8 cellular contexts compared by ENCODE assay signal in genomic region chr10:79826496-79827215, GRCh38. TPM values are rescaled to one million over a fixed set of nuclear protein-coding genes. Genes with fewer than 3 reads are reported as not detected.
DNase-seq lines count a peak whose midpoint lies in the region; ATAC-seq and TF ChIP-seq lines count a peak whose summit lies in the region.
"Not testable (repeated sequence)": the region's sequence is repeated elsewhere in the genome, so short reads cannot be mapped to it uniquely, and the experiment has no call there.

NUTM2E (plus strand) TSS chr10:79826739; CDS start chr10:79841741, 15,002 bp downstream.

- not testable (repeated sequence) for H3K27me3 ChIP-seq in lung (ENCODE audit: control insufficient read depth, insufficient read depth)

- peak within 1 kb of the TSS; percentile 67 for H3K27ac ChIP-seq in C4-2B
- H3K27ac ChIP-seq in lung (ENCODE audit: low read depth in 1 of 2, low read length in 1 of 2) = peak within 1 kb of the TSS; percentile 91 to 96

- H3K4me3 ChIP-seq in lung = peak within 1 kb of the TSS; percentile 58

- ATAC-seq in GM19397 (IDR thresholded peaks at IDR 0.05; ENCODE audit: unreplicated experiment) (peak; percentile 96), HG03457 (IDR thresholded peaks at IDR 0.05; ENCODE audit: unreplicated experiment) (peak; percentile 86), lung (ENCODE audit: insufficient read depth, low FRiP score) (peak; percentile 97)

- TF ChIP-seq CTCF in C4-2B (conservative IDR thresholded peaks at IDR 0.05); lung (IDR thresholded peaks at IDR 0.05; ENCODE audit: control extremely low read depth, extremely low read depth): not testable (repeated sequence)

- peak; percentile 81 for DNase-seq in NCI-H82 (lab: John Stamatoyannopoulos, UW)
- DNase-seq in activated CD8-positive, alpha-beta memory T cell treated with anti-CD3 and anti-CD28 coated beads for 4 hours (ENCODE audit: low read depth in 2 of 2) = peak; percentile 52 to 56
- peak; percentile 72 for DNase-seq in effector CD8-positive, alpha-beta T cell (lab: John Stamatoyannopoulos, UW)
- DNase-seq in lung (ENCODE audit: low spot score) = peak; percentile 80
- peak; percentile 71 for DNase-seq in stimulated activated CD4-positive, alpha-beta T cell treated with anti-CD3 and anti-CD28 coated beads, Interleukin-4, amount 100 ng/mL, for 1 hour

- not testable (repeated sequence) for H3K4me1 ChIP-seq in lung (ENCODE audit: control insufficient read depth in 2 of 2, insufficient read depth in 2 of 2, low read length in 2 of 2)

- 0 to 1% methylated on average over 56 to 74 of the region's 78 CpGs for WGBS in lung, 2 donors

- not testable (repeated sequence) for H3K9me3 ChIP-seq in lung (ENCODE audit: control insufficient read depth in 2 of 2, insufficient read depth in 1 of 2, low read length in 1 of 2)

- not testable (repeated sequence) for H3K36me3 ChIP-seq in lung (ENCODE audit: control insufficient read depth in 2 of 2, insufficient read depth in 2 of 2, low read length in 2 of 2)

RNA-seq across cellular contexts. Expression of gene NUTM2E, which starts in this region (rescaled TPM):
- 1 to 10 TPM in 1 of 2 donors, under 1 TPM in 1; 0.31 to 1.1 TPM for total RNA-seq in lung
- under 1 TPM; 0.71 to 0.85 TPM for polyA plus RNA-seq in lung

Comparison
In these comparisons a context has a peak if more than half of its experiments do, and no peak if none do; other contexts are left out.
1. Peak in every context shown above with its lines: DNase-seq, ATAC-seq, H3K4me3 ChIP-seq and H3K27ac ChIP-seq.